In genomic region chr17:28340374-28340773, GRCh38 we compare ENCODE assay signal across 1 cellular context.
TF ChIP-seq lines count a peak whose summit lies in the region.

No MANE protein-coding gene starts in this region.

TF ChIP-seq in endothelial cell of umbilical vein, 7 proteins besides CTCF, POLR2A, EP300 and RAD21:
- TF ChIP-seq GATA2 (IDR thresholded peaks at IDR 0.05; ENCODE audit: insufficient read depth, insufficient read length, low read depth, low read length) (no peak), MYC (IDR thresholded peaks at IDR 0.05; ENCODE audit: low read depth, low read length) (no peak), FOS (IDR thresholded peaks at IDR 0.05; ENCODE audit: borderline replicate concordance, insufficient read depth, low read length) (no peak), EZH2 (IDR thresholded peaks at IDR 0.05; ENCODE audit: borderline replicate concordance, low read depth, low read length, severe bottlenecking) (no peak), POLR2AphosphoS5 (IDR thresholded peaks at IDR 0.05; ENCODE audit: insufficient read depth, low read depth, low read length) (no peak), MAX (IDR thresholded peaks at IDR 0.05; ENCODE audit: insufficient read depth, insufficient read length) (no peak), JUN (IDR thresholded peaks at IDR 0.05; ENCODE audit: borderline replicate concordance, insufficient read depth, insufficient read length, low read depth) (no peak)
